Comparison of ENCODE assay signal across 1 cellular context in genomic region chr17:75521951-75522727, GRCh38.
A peak's percentile ranks its signal among the peaks of the same experiment; 100 is the strongest.
TF ChIP-seq lines count a peak whose summit lies in the region.

No MANE protein-coding gene starts in this region.

TF ChIP-seq in IMR-90, 13 proteins besides CTCF, POLR2A, EP300 and RAD21:
- TF ChIP-seq RCOR1 (IDR thresholded peaks at IDR 0.05; ENCODE audit: insufficient replicate concordance, low read length) (peak; percentile 48), CEBPB (IDR thresholded peaks at IDR 0.05; ENCODE audit: low read depth, low read length) (no peak)
TF ChIP-seq in IMR-90: peak in this region for 1.
